ENCODE assay signal across 19 cellular contexts in the genomic region with DNA sequence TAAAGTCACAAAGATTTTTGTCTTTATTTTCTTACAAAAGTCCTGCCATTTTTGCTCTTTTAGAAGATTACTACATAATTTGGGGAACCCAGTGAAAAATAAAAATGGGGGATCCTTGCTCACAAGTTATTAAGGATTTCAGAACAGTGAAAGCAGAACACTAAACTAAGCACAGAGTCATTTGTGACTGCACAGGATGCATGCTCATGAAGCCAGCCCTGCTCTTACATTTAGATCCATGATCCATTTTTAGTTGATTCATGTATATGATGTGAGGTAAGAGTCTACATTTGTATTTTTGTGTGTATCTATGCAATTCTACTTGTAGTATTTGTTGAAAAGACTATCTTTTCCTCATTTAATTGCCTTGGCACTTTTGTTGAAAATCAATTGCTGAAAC. TPM values are rescaled to one million over a fixed set of nuclear protein-coding genes. Genes with fewer than 3 reads are reported as not detected.
DNase-seq lines count a peak whose midpoint lies in the region; ATAC-seq and TF ChIP-seq lines count a peak whose summit lies in the region.
"Had no signal": no experiment of that assay in that cellular context is flagged by ENCODE, and none has a peak within 500 bp of the region (broad histone marks: within the 10 kb centered on the region; RNA-seq: fewer than 3 reads in every experiment).

No MANE protein-coding gene starts in this region.

- H3K4me3 ChIP-seq in MM.1S (ENCODE audit: low read length), result no peak overlapping the region
- H3K4me3 ChIP-seq: dorsolateral prefrontal cortex, neural progenitor cell, SK-N-MC had no signal

- H3K4me1 Mint-ChIP-seq in activated T-cell treated with anti-CD3 and anti-CD28 coated beads, Interleukin-2, amount 50 U/mL, for 72 hours (ENCODE audit: low read depth), result peaks cover 72% of the 10 kb centered on the region
- peaks cover 68% of the 10 kb centered on the region for H3K4me1 Mint-ChIP-seq in activated naive CD8-positive, alpha-beta T cell (ENCODE audit: low read depth)
- H3K4me1 Mint-ChIP-seq in stimulated activated naive B cell treated with anti-CD40 and anti-IgM and Interleukin-4, amounts not matched to agents 10 μg/mL and 1 μg/mL and 100 μg/mL, for 72 hours, result peaks cover 34 to 51% of the 10 kb centered on the region in 2 donors
- H3K4me1 Mint-ChIP-seq: neural progenitor cell had no signal

- H3K9me3 ChIP-seq in MM.1S (replicated peaks; ENCODE audit: insufficient read depth, low read length), result no peaks in the 10 kb centered on the region

- peak in 1 of 2 donors; percentile 39 for ATAC-seq in activated T-cell treated with anti-CD3 and anti-CD28 coated beads, Interleukin-2, amount 50 U/mL, for 72 hours (replicated peaks in 1 of 2)
- peak in 1 of 2 donors; percentile 61 for ATAC-seq in stimulated activated naive B cell treated with anti-CD40 and anti-IgM and Interleukin-4, amounts not matched to agents 10 μg/mL and 1 μg/mL and 100 μg/mL, for 72 hours (replicated peaks)

- H3K27me3 ChIP-seq in MM.1S (replicated peaks; ENCODE audit: insufficient read depth, low read length), result no peaks in the 10 kb centered on the region
- H3K27me3 ChIP-seq: dorsolateral prefrontal cortex, neural progenitor cell had no signal

- H3K9ac ChIP-seq in MM.1S (ENCODE audit: low read length), result no peak overlapping the region
- H3K9ac ChIP-seq: neural progenitor cell had no signal

- H3K4me3 Mint-ChIP-seq in activated T-cell treated with anti-CD3 and anti-CD28 coated beads, Interleukin-2, amount 50 U/mL, for 72 hours, result peak overlapping the region; percentile 68 to 90
- peak overlapping the region; percentile 28 for H3K4me3 Mint-ChIP-seq in activated naive CD8-positive, alpha-beta T cell
- H3K4me3 Mint-ChIP-seq in stimulated activated naive B cell treated with anti-CD40 and anti-IgM and Interleukin-4, amounts not matched to agents 10 μg/mL and 1 μg/mL and 100 μg/mL, for 72 hours, result no peak overlapping the region
- H3K4me3 Mint-ChIP-seq: neural progenitor cell had no signal

- DNase-seq in activated T-cell treated with anti-CD3 and anti-CD28 coated beads, Interleukin-2, amount 50 U/mL, for 72 hours, result no peak
- DNase-seq in activated T-cell treated with anti-CD3 and anti-CD28 coated beads for 4 hours (no peak), MM.1S (no peak), GM13977 (ENCODE audit: low spot score) (no peak), middle frontal gyrus (ENCODE audit: extremely low spot score, low spot score) (no peak), NCI-H2107 treated with DMSO at 0.1 percent for 48 hours (lab: John Stamatoyannopoulos, UW; ENCODE audit: unreplicated experiment) (no peak)
- no peak for DNase-seq in stimulated activated naive B cell treated with anti-CD40 and anti-IgM and Interleukin-4, amounts not matched to agents 10 μg/mL and 1 μg/mL and 100 μg/mL, for 72 hours
- DNase-seq: caudate nucleus; dorsolateral prefrontal cortex; foreskin melanocyte; MV-4-11; NCI-H2029; stimulated activated CD4-positive, alpha-beta T cell treated with anti-CD3 and anti-CD28 coated beads, Interleukin-2, amount 100 ng/mL, for 24 hours; T1000 had no signal

- H3F3A ChIP-seq in MM.1S (ENCODE audit: insufficient read depth, low read length), result 0 out of 2 replicates have a peak, but pooled peaks cover 3% of the 10 kb centered on the region

- peaks cover 15 to 20% of the 10 kb centered on the region in 2 donors for H3K9me3 Mint-ChIP-seq in activated T-cell treated with anti-CD3 and anti-CD28 coated beads, Interleukin-2, amount 50 U/mL, for 72 hours
- peaks cover 13% of the 10 kb centered on the region for H3K9me3 Mint-ChIP-seq in activated naive CD8-positive, alpha-beta T cell (ENCODE audit: low read depth)
- peaks cover 15 to 19% of the 10 kb centered on the region in 2 donors for H3K9me3 Mint-ChIP-seq in stimulated activated naive B cell treated with anti-CD40 and anti-IgM and Interleukin-4, amounts not matched to agents 10 μg/mL and 1 μg/mL and 100 μg/mL, for 72 hours

- H3K27me3 Mint-ChIP-seq in activated T-cell treated with anti-CD3 and anti-CD28 coated beads, Interleukin-2, amount 50 U/mL, for 72 hours (ENCODE audit: low read depth), result no peaks in the 10 kb centered on the region
- H3K27me3 Mint-ChIP-seq in activated naive CD8-positive, alpha-beta T cell, result no peaks in the 10 kb centered on the region
- H3K27me3 Mint-ChIP-seq in stimulated activated naive B cell treated with anti-CD40 and anti-IgM and Interleukin-4, amounts not matched to agents 10 μg/mL and 1 μg/mL and 100 μg/mL, for 72 hours, result no peaks in the 10 kb centered on the region
- H3K27me3 Mint-ChIP-seq: IgD-negative memory B cell, progenitor cell of endocrine pancreas had no signal

- TF ChIP-seq CTCF in MM.1S (IDR thresholded peaks at IDR 0.05; ENCODE audit: low read length), result no peak
- no peak for TF ChIP-seq CTCF in GM13977 (IDR thresholded peaks at IDR 0.05; ENCODE audit: extremely low read depth, insufficient read depth, missing control alignments)

- H3K36me3 ChIP-seq in MM.1S (replicated peaks; ENCODE audit: insufficient read depth, low read length), result no peaks in the 10 kb centered on the region

- H3K4me1 ChIP-seq in MM.1S (ENCODE audit: low read length), result peaks cover 18% of the 10 kb centered on the region
- H3K4me1 ChIP-seq: neural progenitor cell had no signal

- H3K27ac Mint-ChIP-seq in activated T-cell treated with anti-CD3 and anti-CD28 coated beads, Interleukin-2, amount 50 U/mL, for 72 hours, result peak overlapping the region; percentile 98
- peak overlapping the region; percentile 93 for H3K27ac Mint-ChIP-seq in activated naive CD8-positive, alpha-beta T cell
- H3K27ac Mint-ChIP-seq in stimulated activated naive B cell treated with anti-CD40 and anti-IgM and Interleukin-4, amounts not matched to agents 10 μg/mL and 1 μg/mL and 100 μg/mL, for 72 hours, result peak overlapping the region; percentile 20
- H3K27ac Mint-ChIP-seq: neural progenitor cell, progenitor cell of endocrine pancreas had no signal

- H3K36me3 Mint-ChIP-seq in activated T-cell treated with anti-CD3 and anti-CD28 coated beads, Interleukin-2, amount 50 U/mL, for 72 hours (ENCODE audit: insufficient read depth in 2 of 2), result peaks cover 31 to 44% of the 10 kb centered on the region in 2 donors
- H3K36me3 Mint-ChIP-seq in activated naive CD8-positive, alpha-beta T cell, result peaks cover 34% of the 10 kb centered on the region
- peaks cover 38 to 58% of the 10 kb centered on the region in 2 donors for H3K36me3 Mint-ChIP-seq in stimulated activated naive B cell treated with anti-CD40 and anti-IgM and Interleukin-4, amounts not matched to agents 10 μg/mL and 1 μg/mL and 100 μg/mL, for 72 hours
- H3K36me3 Mint-ChIP-seq: neural progenitor cell had no signal

- H3K27ac ChIP-seq in MM.1S (ENCODE audit: low read length), result no peak overlapping the region
- H3K27ac ChIP-seq: dorsolateral prefrontal cortex, neural progenitor cell, SK-N-MC had no signal

- H3K79me2 ChIP-seq in MM.1S (ENCODE audit: low read length), result peaks cover 24% of the 10 kb centered on the region

- no peaks in the 10 kb centered on the region for H4K20me1 ChIP-seq in MM.1S (ENCODE audit: insufficient read depth, low read length)

- no peaks in the 10 kb centered on the region for H3K9me2 ChIP-seq in MM.1S (replicated peaks; ENCODE audit: insufficient read depth, low read length)

- H3K4me2 ChIP-seq in MM.1S (ENCODE audit: low read depth, low read length), result 0 out of 2 replicates have a peak overlapping the region, but pooled peaks have one; percentile 25
- H3K4me2 ChIP-seq: neural progenitor cell had no signal

- no peak overlapping the region for H2AFZ ChIP-seq in MM.1S (ENCODE audit: low read length)
- H2AFZ ChIP-seq: neural progenitor cell had no signal

- in situ Hi-C loops in GM13977 (cut with MboI; ENCODE audit: low pct_unique_long_range_greater_than_20kb, low sequenced_read_pairs, unreplicated experiment), result no loop called here

RNA-seq across cellular contexts. Expression of gene SP140L, which starts 21.8 kb away (rescaled TPM):
- total RNA-seq in activated T-cell treated with anti-CD3 and anti-CD28 coated beads, Interleukin-2, amount 50 U/mL, for 72 hours, result 10 to 100 TPM; 59.9 to 63.0 TPM

Comparison
In these comparisons a context has a peak if more than half of its experiments do, and no peak if none do; other contexts are left out.
1. H3K27ac Mint-ChIP-seq: peak in every context shown above with its lines; median percentile 98 in activated T-cell treated with anti-CD3 and anti-CD28 coated beads, Interleukin-2, amount 50 U/mL, for 72 hours; 93 in activated naive CD8-positive, alpha-beta T cell; 20 in stimulated activated naive B cell treated with anti-CD40 and anti-IgM and Interleukin-4, amounts not matched to agents 10 μg/mL and 1 μg/mL and 100 μg/mL, for 72 hours.
2. H3K4me3 Mint-ChIP-seq: peak in activated T-cell treated with anti-CD3 and anti-CD28 coated beads, Interleukin-2, amount 50 U/mL, for 72 hours (2 of 2) and activated naive CD8-positive, alpha-beta T cell (single experiment); none in stimulated activated naive B cell treated with anti-CD40 and anti-IgM and Interleukin-4, amounts not matched to agents 10 μg/mL and 1 μg/mL and 100 μg/mL, for 72 hours (0 of 2).